ENCODE assay signal across 2 cellular contexts in genomic region chr10:74821501-74821900, GRCh38.
TF ChIP-seq lines count a peak whose summit lies in the region.

No MANE protein-coding gene starts in this region.

TF ChIP-seq in SK-N-SH, 30 proteins besides CTCF, POLR2A, EP300 and RAD21 (continued from another document):
- no peak for TF ChIP-seq REST (IDR thresholded peaks at IDR 0.05; ENCODE audit: low read depth, low read length)

TF ChIP-seq in SK-N-SH treated with all-trans-retinoic acid at 6 μM for 48 hours, 23 proteins besides CTCF, POLR2A, EP300 and RAD21 (continued from another document):
- TF ChIP-seq, protein P1, sequence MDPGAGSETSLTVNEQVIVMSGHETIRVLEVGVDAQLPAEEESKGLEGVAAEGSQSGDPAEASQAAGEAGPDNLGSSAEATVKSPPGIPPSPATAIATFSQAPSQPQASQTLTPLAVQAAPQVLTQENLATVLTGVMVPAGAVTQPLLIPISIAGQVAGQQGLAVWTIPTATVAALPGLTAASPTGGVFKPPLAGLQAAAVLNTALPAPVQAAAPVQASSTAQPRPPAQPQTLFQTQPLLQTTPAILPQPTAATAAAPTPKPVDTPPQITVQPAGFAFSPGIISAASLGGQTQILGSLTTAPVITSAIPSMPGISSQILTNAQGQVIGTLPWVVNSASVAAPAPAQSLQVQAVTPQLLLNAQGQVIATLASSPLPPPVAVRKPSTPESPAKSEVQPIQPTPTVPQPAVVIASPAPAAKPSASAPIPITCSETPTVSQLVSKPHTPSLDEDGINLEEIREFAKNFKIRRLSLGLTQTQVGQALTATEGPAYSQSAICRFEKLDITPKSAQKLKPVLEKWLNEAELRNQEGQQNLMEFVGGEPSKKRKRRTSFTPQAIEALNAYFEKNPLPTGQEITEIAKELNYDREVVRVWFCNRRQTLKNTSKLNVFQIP (CRISPR knock-in tag; IDR thresholded peaks at IDR 0.05; ENCODE audit: borderline replicate concordance, low read depth) = no peak
- TF ChIP-seq TOX (CRISPR knock-in tag; IDR thresholded peaks at IDR 0.05; ENCODE audit: borderline replicate concordance) (no peak), ISL1 (CRISPR knock-in tag; IDR thresholded peaks at IDR 0.05) (no peak), GLIS3 (CRISPR knock-in tag; IDR thresholded peaks at IDR 0.05) (no peak), ESRRG (CRISPR knock-in tag; IDR thresholded peaks at IDR 0.05) (no peak), PATZ1 (CRISPR knock-in tag; IDR thresholded peaks at IDR 0.05; ENCODE audit: borderline replicate concordance) (no peak)
